11 cellular contexts compared by ENCODE assay signal in the genomic region with DNA sequence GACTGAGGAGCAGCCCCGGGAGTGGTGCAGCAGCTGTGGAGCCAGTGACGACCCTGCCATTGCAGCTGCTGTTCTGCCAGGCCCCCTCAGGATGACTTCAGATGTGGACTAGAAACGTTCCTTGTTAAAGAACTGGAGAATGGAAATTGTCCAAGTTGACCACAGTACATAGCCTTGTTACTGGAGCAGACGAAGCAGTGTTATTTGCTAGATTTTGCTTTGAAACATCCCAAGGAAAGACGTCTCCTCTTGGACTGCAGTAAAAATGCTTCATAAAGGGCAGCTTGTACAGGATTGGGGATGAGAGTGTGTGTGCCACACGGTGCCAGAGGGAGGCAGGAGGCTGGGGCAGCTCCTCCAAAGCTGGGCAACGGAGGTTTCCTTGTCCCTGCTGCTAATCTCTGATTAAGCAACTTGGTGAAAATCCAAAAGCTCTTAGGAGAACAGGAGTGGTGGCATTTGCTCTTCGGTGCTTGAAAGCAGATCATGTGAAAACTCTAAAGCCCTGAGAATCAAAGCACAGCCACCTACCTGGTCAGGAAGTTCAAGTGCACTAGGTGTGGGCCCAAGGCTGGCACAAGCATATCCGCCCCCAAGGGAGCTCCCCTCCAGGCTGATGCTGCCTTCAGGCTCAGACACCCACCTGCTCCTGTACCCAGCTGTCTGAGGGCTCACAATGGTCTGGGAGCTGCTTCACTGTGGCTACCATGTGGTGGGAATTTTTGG. TPM values are rescaled to one million over a fixed set of nuclear protein-coding genes. Genes with fewer than 3 reads are reported as not detected.
DNase-seq lines count a peak whose midpoint lies in the region; ATAC-seq and TF ChIP-seq lines count a peak whose summit lies in the region.
"Had no signal": no experiment of that assay in that cellular context is flagged by ENCODE, and none has a peak within 500 bp of the region (broad histone marks: within the 10 kb centered on the region; RNA-seq: fewer than 3 reads in every experiment).

No MANE protein-coding gene starts in this region.

- peak in 4 of 7 experiments; percentile 8 to 57 (median 20) for DNase-seq in CD8-positive, alpha-beta T cell
- peak; percentile 23 for DNase-seq in NCI-H345 (lab: John Stamatoyannopoulos, UW)
- DNase-seq in osteoblast (ENCODE audit: insufficient read length, low spot score, missing footprints): no peak
- no peak for DNase-seq in MV-4-11 (lab: John Stamatoyannopoulos, UW)
- no peak for DNase-seq in dermis blood vessel endothelial cell
- DNase-seq in NOMO-1 treated with dmso at 0.1 percent for 144 hours (lab: John Stamatoyannopoulos, UW; ENCODE audit: unreplicated experiment): no peak
- DNase-seq: NCI-H510A treated with DMSO at 0.1 percent for 48 hours had no signal

- TF ChIP-seq CTCF in CD8-positive, alpha-beta T cell (IDR thresholded peaks at IDR 0.05): no peak
- TF ChIP-seq CTCF in osteoblast (IDR thresholded peaks at IDR 0.05; ENCODE audit: extremely low read depth, low read depth, low read length): no peak

- no peak overlapping the region for H3K4me3 Mint-ChIP-seq in CD8-positive, alpha-beta T cell
- H3K4me3 Mint-ChIP-seq: neural crest cell had no signal

- peak overlapping the region; percentile 21 for H3K27ac ChIP-seq in CD8-positive, alpha-beta T cell (ENCODE audit: low read depth, low read length)
- H3K27ac ChIP-seq in esophagus (ENCODE audit: low read depth in 2 of 2, low read length in 1 of 2): peak overlapping the region; percentile 8 to 42
- peak overlapping the region; percentile 56 for H3K27ac ChIP-seq in osteoblast (ENCODE audit: low read depth, low read length)
- H3K27ac ChIP-seq: epithelial cell of prostate had no signal

- 54 to 58% methylated on average over 9 of the region's 9 CpGs for WGBS in esophagus, 2 donors

- H4K20me1 ChIP-seq in osteoblast (ENCODE audit: insufficient read depth, low read length): no peaks in the 10 kb centered on the region

- CTCF ChIA-PET in CD8-positive, alpha-beta T cell (lab: Charles Lee): interaction anchor here (1.0 to 1.1 kb wide), 2 partner anchors 9 to 25 kb away, joined by 3 read pairs; no protein-coding TSS in a partner anchor

- intact Hi-C loops in CD8-positive, alpha-beta T cell (cut with DNase I, micrococcal nuclease): loop anchor here in 1 of 2 experiments (10.0 kb wide), 1 partner anchor 1427 kb away; no protein-coding TSS in a partner anchor

- no peaks in the 10 kb centered on the region for H3K9me3 Mint-ChIP-seq in CD8-positive, alpha-beta T cell

- no peaks in the 10 kb centered on the region for H3K79me2 ChIP-seq in osteoblast (ENCODE audit: insufficient read depth, low read length)

- no peak overlapping the region for H3K4me2 ChIP-seq in osteoblast (ENCODE audit: insufficient read depth, low read length)

- POLR2A ChIA-PET in CD8-positive, alpha-beta T cell (lab: Charles Lee): interaction anchor here (0.9 to 1.2 kb wide), 2 partner anchors 10 to 15 kb away, joined by 3 read pairs; no protein-coding TSS in a partner anchor

- peak; percentile 91 for ATAC-seq in CD8-positive, alpha-beta T cell
- no peak for ATAC-seq in HG02970 (IDR thresholded peaks at IDR 0.05; ENCODE audit: low FRiP score, unreplicated experiment)

- H3K27me3 ChIP-seq in CD8-positive, alpha-beta T cell (ENCODE audit: insufficient read depth, low read length): no peaks in the 10 kb centered on the region
- H3K27me3 ChIP-seq in esophagus (ENCODE audit: control insufficient read depth in 1 of 2, insufficient read depth in 2 of 2, low read length in 2 of 2): no peaks in the 10 kb centered on the region
- no peaks in the 10 kb centered on the region for H3K27me3 ChIP-seq in osteoblast (ENCODE audit: insufficient read depth, low read length)

- H3K4me1 Mint-ChIP-seq in CD8-positive, alpha-beta T cell (ENCODE audit: low read depth): peaks cover 54% of the 10 kb centered on the region

- H3K9me3 ChIP-seq in CD8-positive, alpha-beta T cell (ENCODE audit: low read length): no peaks in the 10 kb centered on the region
- H3K9me3 ChIP-seq in esophagus (ENCODE audit: control insufficient read depth in 2 of 2, insufficient read depth in 1 of 2, low read depth in 1 of 2, low read length in 1 of 2) (peaks cover 0 to 3% of the 10 kb centered on the region in 2 donors), osteoblast (ENCODE audit: low read depth, low read length) (no peaks in the 10 kb centered on the region)

- H2AFZ ChIP-seq in osteoblast (ENCODE audit: low read length): no peak overlapping the region

- no peak overlapping the region for H3K4me3 ChIP-seq in CD8-positive, alpha-beta T cell (ENCODE audit: low read depth, low read length)
- H3K4me3 ChIP-seq in esophagus (ENCODE audit: low read depth in 1 of 2, low read length in 2 of 2): no peak overlapping the region
- no peak overlapping the region for H3K4me3 ChIP-seq in osteoblast (ENCODE audit: insufficient read depth, low read length)

- peak overlapping the region; percentile 96 for H3K27ac Mint-ChIP-seq in CD8-positive, alpha-beta T cell

- peaks cover 23% of the 10 kb centered on the region for H3K4me1 ChIP-seq in CD8-positive, alpha-beta T cell (ENCODE audit: insufficient read depth, low read length)
- H3K4me1 ChIP-seq in esophagus (ENCODE audit: control insufficient read depth in 2 of 2, insufficient read depth in 2 of 2, low read length in 1 of 2) (peaks cover 3 to 10% of the 10 kb centered on the region in 2 donors), osteoblast (ENCODE audit: insufficient read depth, low read length) (peaks cover 26% of the 10 kb centered on the region)

- H3K36me3 Mint-ChIP-seq in CD8-positive, alpha-beta T cell: peaks cover 27% of the 10 kb centered on the region

- peaks cover 13% of the 10 kb centered on the region for H3K36me3 ChIP-seq in CD8-positive, alpha-beta T cell (ENCODE audit: insufficient read depth, low read length)
- H3K36me3 ChIP-seq in esophagus (ENCODE audit: control insufficient read depth in 2 of 2, insufficient read depth in 2 of 2, low read length in 1 of 2) (no peaks in the 10 kb centered on the region), osteoblast (ENCODE audit: insufficient read depth, low read length) (no peaks in the 10 kb centered on the region)

- no peaks in the 10 kb centered on the region for H3K27me3 Mint-ChIP-seq in CD8-positive, alpha-beta T cell (ENCODE audit: low read depth)

RNA-seq across cellular contexts. Expression of gene SHISA2, which starts 34.5 kb away (rescaled TPM):
- 1 to 10 TPM; 6.4 to 6.8 TPM for total RNA-seq in CD8-positive, alpha-beta T cell
- under 1 TPM; 0.04 to 0.06 TPM for polyA plus RNA-seq in esophagus
- total RNA-seq in osteoblast (2.7 and 4.3 TPM in 2 replicates), dermis blood vessel endothelial cell (1.1 and 1.7 TPM in 2 replicates)

Comparison
In these comparisons a context has a peak if more than half of its experiments do, and no peak if none do; other contexts are left out.
1. DNase-seq: peak in CD8-positive, alpha-beta T cell (4 of 7) and NCI-H345 (single experiment); none in osteoblast (single experiment), MV-4-11 (single experiment), dermis blood vessel endothelial cell (single experiment) and NOMO-1 treated with dmso at 0.1 percent for 144 hours (single experiment).
2. Peak in every context shown above with its lines, with median percentiles within 50 percentile points of each other: H3K27ac ChIP-seq.